Comparison of ENCODE assay signal across 13 cellular contexts in the genomic region with DNA sequence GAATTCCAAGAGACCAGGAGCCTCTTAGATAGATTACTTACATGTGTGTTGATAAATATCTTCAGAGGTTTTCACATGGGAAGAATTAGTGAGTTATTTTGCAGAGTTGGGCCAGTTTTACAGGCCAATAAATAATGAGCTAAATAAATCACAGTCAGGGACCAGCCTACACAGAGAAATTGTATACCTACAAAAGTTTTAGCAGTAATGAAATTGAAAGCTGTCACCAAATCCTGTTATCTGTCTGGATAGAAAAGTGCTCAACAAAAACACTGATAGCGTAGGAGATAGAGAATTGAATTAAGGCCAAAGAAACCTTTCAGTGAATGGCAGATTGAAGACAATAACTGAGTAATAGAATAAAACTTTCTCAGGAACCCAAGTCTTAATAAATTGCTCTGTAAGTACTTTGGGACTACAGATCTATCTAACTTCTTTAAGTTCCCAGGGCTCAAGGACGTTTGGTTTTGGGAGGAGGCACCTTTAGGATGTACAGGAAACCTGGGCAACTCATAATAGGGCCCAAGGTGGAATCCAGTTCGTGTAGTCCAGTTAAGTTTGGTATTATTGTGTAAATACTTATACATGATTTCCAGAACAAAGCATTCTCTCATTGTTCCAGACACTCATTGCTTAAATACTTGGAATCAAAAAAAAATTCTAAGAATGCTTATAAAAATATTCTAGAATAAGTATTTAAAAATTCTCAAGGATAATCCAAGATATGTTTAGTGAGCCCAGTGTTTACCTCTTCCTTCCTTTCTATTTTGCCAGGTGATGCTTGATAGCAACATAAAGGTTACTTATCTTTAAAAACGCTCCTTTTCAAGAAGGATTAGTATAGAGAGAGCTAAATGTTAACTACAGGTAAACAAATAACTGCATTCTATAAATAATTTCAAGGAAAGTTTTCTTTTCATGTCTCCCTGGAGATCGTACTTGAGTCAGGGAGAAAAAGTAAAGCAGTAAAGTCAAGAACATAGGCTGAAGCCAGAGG.
"Had no signal": no experiment of that assay in that cellular context is flagged by ENCODE, and none has a peak within 500 bp of the region (broad histone marks: within the 10 kb centered on the region; RNA-seq: fewer than 3 reads in every experiment).

No MANE protein-coding gene starts in this region.

- H3K4me1 Mint-ChIP-seq: activated naive CD4-positive, alpha-beta T cell treated with anti-CD3 and anti-CD28 coated beads, Interleukin-2, amount 50 U/mL, for 24 hours had no signal

- ATAC-seq: activated CD4-positive, CD25-positive, alpha-beta regulatory T cell treated with anti-CD3 and anti-CD28 coated beads, Interleukin-2, amount 50 U/mL, for 24 hours; gastrocnemius medialis had no signal

- H3K27me3 ChIP-seq: esophagus muscularis mucosa, gastrocnemius medialis, uterus had no signal

- H3K27me3 Mint-ChIP-seq: activated T-cell treated with anti-CD3 and anti-CD28 coated beads, Interleukin-2, amount 50 U/mL, for 24 hours had no signal

- H3K27ac Mint-ChIP-seq: activated naive CD4-positive, alpha-beta T cell treated with anti-CD3 and anti-CD28 coated beads, Interleukin-2, amount 50 U/mL, for 24 hours; activated T-cell treated with anti-CD3 and anti-CD28 coated beads, Interleukin-2, amount 50 U/mL, for 24 hours had no signal

- FAIRE-seq: bronchial epithelial cell, colon, kidney had no signal

- H3K36me3 ChIP-seq: esophagus muscularis mucosa, gastrocnemius medialis, uterus had no signal

- H3K4me1 ChIP-seq: gastrocnemius medialis, uterus had no signal

- H3K4me3 ChIP-seq: esophagus muscularis mucosa, gastrocnemius medialis, skin epidermis, uterus had no signal

- H3K9me3 ChIP-seq: esophagus muscularis mucosa, gastrocnemius medialis, uterus had no signal

- DNase-seq: activated CD4-positive, alpha-beta T cell treated with anti-CD3 and anti-CD28 coated beads, Interleukin-2, amount 50 U/mL, for 4 hours; activated effector memory CD4-positive, alpha-beta T cell treated with Interleukin-2 at 50 U/mL for 16 hours; activated T-cell treated with anti-CD3 and anti-CD28 coated beads, Interleukin-2, amount 50 U/mL, for 24 hours; gastrocnemius medialis; kidney; midbrain; uterus had no signal

- H3K4me3 Mint-ChIP-seq: activated naive CD4-positive, alpha-beta T cell treated with anti-CD3 and anti-CD28 coated beads, Interleukin-2, amount 50 U/mL, for 24 hours; activated T-cell treated with anti-CD3 and anti-CD28 coated beads, Interleukin-2, amount 50 U/mL, for 24 hours had no signal

- H3K27ac ChIP-seq: esophagus muscularis mucosa, gastrocnemius medialis, skin epidermis, uterus had no signal

- H3K36me3 Mint-ChIP-seq: activated naive CD4-positive, alpha-beta T cell treated with anti-CD3 and anti-CD28 coated beads, Interleukin-2, amount 50 U/mL, for 24 hours had no signal
